8 cellular contexts compared by ENCODE assay signal in the genomic region with DNA sequence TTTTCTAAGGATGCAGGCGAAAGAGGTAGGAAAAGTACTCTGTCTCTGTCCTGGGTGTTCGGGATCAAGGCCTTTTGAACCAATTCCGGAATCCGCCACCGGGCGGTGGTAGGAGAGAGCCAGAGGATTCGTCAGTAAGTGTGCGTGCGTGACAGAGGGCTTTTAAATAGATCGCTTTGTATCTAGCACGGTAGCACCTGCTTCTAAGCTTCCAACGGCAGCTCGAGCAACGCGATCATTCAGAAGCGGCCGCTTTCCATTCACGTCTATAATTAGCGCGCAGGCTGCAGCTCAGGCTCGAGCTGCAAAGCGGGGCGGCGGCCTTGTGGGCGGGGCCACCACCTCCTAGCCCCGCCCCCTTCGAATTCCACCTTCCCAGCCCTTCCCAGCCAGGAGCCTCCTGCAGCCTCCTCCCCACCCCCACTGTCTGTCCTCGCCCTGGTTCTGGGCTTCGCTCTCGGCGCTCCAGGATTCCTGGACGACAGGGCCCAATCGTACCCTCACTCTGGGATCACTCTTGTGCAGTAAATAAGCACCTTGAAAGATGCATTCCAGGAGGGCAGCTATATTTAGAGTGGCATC.
DNase-seq lines count a peak whose midpoint lies in the region; ATAC-seq and TF ChIP-seq lines count a peak whose summit lies in the region.

No MANE protein-coding gene starts in this region.

- CTCF ChIA-PET in HEK293 (lab: Yijun Ruan, JAX) = interaction anchor here (0.7 to 1.0 kb wide), 3 partner anchors 68 to 1206 kb away, joined by 3 read pairs; no protein-coding TSS in a partner anchor

- peak; percentile 49 for TF ChIP-seq CTCF in AG09309 (IDR thresholded peaks at IDR 0.05; ENCODE audit: control insufficient read depth, insufficient read depth, low read depth, low read length, missing control alignments)
- peak; percentile 24; the same call in 1 of the 2 replicates for TF ChIP-seq CTCF in HEK293 (tag by site-specific recombination; IDR thresholded peaks at IDR 0.05)
- no peak for TF ChIP-seq CTCF in GM13976 (IDR thresholded peaks at IDR 0.05; ENCODE audit: borderline replicate concordance, control extremely low read depth, extremely low read depth, insufficient read depth, missing control alignments)

- H3K4me3 ChIP-seq in AG09309 (ENCODE audit: control insufficient read depth, low read depth, low read length) = peak overlapping the region; percentile 49
- H3K4me3 ChIP-seq in HEK293 (ENCODE audit: low read depth, low read length) = peak overlapping the region; percentile 55

- no peaks in the 10 kb centered on the region for H3K4me1 ChIP-seq in HEK293 (ENCODE audit: control insufficient read depth, insufficient read depth, low read length)

- peak; percentile 86 for ATAC-seq in sciatic nerve

- H3K9me3 ChIP-seq in HEK293 (ENCODE audit: control insufficient read depth, insufficient read depth, low read depth, low read length) = no peaks in the 10 kb centered on the region

- intact Hi-C loops in sciatic nerve (cut with DNase I) = loop anchor here (2.0 to 5.0 kb wide), 2 partner anchors 900 to 1205 kb away; no protein-coding TSS in a partner anchor

- POLR2A ChIA-PET in HEK293 (lab: Yijun Ruan, JAX) = interaction anchor here (0.9 to 1.7 kb wide), 2 partner anchors 1202 to 1209 kb away, joined by 3 to 15 read pairs; a partner anchor contains a TSS

- no peak for DNase-seq in AG09309 (ENCODE audit: low read depth)
- peak; percentile 99 for DNase-seq in NCI-H774 (lab: John Stamatoyannopoulos, UW)
- DNase-seq in cerebellar cortex (ENCODE audit: low spot score) = peak; percentile 96
- peak; percentile 76 for DNase-seq in inferior parietal cortex (ENCODE audit: extremely low spot score)
- DNase-seq in sciatic nerve (ENCODE audit: low spot score) = peak; percentile 87
- no peak for DNase-seq in GM13976 (ENCODE audit: low spot score)
- DNase-seq in KG1 (lab: John Stamatoyannopoulos, UW) = no peak

- H3K36me3 ChIP-seq in HEK293 (ENCODE audit: control insufficient read depth in 2 of 2, insufficient read depth in 1 of 2, low read length in 2 of 2) = no peaks in the 10 kb centered on the region

- H3K27ac ChIP-seq in HEK293 (ENCODE audit: extremely low read depth, low read depth, low read length) = no peak overlapping the region; the same call in 1 of the 2 replicates

- in situ Hi-C loops in GM13976 (cut with MboI; ENCODE audit: low sequenced_read_pairs, unreplicated experiment) = no loop called here

TF ChIP-seq in HEK293, 187 proteins besides CTCF, POLR2A, EP300 and RAD21 (continues in another document):
- TF ChIP-seq KLF1 (tag by site-specific recombination; IDR thresholded peaks at IDR 0.05) = no peak
- TF ChIP-seq, protein P1, sequence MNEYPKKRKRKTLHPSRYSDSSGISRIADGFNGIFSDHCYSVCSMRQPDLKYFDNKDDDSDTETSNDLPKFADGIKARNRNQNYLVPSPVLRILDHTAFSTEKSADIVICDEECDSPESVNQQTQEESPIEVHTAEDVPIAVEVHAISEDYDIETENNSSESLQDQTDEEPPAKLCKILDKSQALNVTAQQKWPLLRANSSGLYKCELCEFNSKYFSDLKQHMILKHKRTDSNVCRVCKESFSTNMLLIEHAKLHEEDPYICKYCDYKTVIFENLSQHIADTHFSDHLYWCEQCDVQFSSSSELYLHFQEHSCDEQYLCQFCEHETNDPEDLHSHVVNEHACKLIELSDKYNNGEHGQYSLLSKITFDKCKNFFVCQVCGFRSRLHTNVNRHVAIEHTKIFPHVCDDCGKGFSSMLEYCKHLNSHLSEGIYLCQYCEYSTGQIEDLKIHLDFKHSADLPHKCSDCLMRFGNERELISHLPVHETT (tag by site-specific recombination; IDR thresholded peaks at IDR 0.05) = no peak
- peak; percentile 67 for TF ChIP-seq SP2 (tag by site-specific recombination; IDR thresholded peaks at IDR 0.05)
- TF ChIP-seq YY2 (tag by site-specific recombination; IDR thresholded peaks at IDR 0.05) = no peak
- no peak for TF ChIP-seq ZNF660 (tag by site-specific recombination; IDR thresholded peaks at IDR 0.05)
- no peak for TF ChIP-seq ZNF350 (tag by site-specific recombination; IDR thresholded peaks at IDR 0.05)
- no peak for TF ChIP-seq ZNF223 (tag by site-specific recombination; IDR thresholded peaks at IDR 0.05)
- TF ChIP-seq, protein P2, sequence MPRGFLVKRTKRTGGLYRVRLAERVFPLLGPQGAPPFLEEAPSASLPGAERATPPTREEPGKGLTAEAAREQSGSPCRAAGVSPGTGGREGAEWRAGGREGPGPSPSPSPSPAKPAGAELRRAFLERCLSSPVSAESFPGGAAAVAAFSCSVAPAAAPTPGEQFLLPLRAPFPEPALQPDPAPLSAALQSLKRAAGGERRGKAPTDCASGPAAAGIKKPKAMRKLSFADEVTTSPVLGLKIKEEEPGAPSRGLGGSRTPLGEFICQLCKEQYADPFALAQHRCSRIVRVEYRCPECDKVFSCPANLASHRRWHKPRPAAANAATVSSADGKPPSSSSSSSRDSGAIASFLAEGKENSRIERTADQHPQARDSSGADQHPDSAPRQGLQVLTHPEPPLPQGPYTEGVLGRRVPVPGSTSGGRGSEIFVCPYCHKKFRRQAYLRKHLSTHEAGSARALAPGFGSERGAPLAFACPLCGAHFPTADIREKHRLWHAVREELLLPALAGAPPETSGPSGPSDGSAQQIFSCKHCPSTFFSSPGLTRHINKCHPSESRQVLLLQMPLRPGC (tag by site-specific recombination; IDR thresholded peaks at IDR 0.05) = no peak
- no peak for TF ChIP-seq ZNF274 (IDR thresholded peaks at IDR 0.05; ENCODE audit: low read length)
- no peak for TF ChIP-seq ZNF274 (tag by site-specific recombination; IDR thresholded peaks at IDR 0.05; ENCODE audit: borderline replicate concordance)
- TF ChIP-seq ZNF132 (tag by site-specific recombination; IDR thresholded peaks at IDR 0.05; ENCODE audit: borderline replicate concordance) = no peak
- TF ChIP-seq ZNF157 (tag by site-specific recombination; IDR thresholded peaks at IDR 0.05) = no peak
- peak; percentile 85 for TF ChIP-seq ZNF335 (tag by site-specific recombination; conservative IDR thresholded peaks at IDR 0.05)
- peak; percentile 81 for TF ChIP-seq SP3 (tag by site-specific recombination; IDR thresholded peaks at IDR 0.05)
- no peak for TF ChIP-seq ZNF521 (tag by site-specific recombination; IDR thresholded peaks at IDR 0.05)
- peak; percentile 85 for TF ChIP-seq KLF9 (tag by site-specific recombination; IDR thresholded peaks at IDR 0.05; ENCODE audit: low read depth)
- TF ChIP-seq BCL11A (tag by site-specific recombination; IDR thresholded peaks at IDR 0.05; ENCODE audit: low read depth) = no peak
- TF ChIP-seq ZNF792 (tag by site-specific recombination; IDR thresholded peaks at IDR 0.05) = no peak
- no peak for TF ChIP-seq ZNF707 (tag by site-specific recombination; IDR thresholded peaks at IDR 0.05)
- no peak for TF ChIP-seq ZNF394 (tag by site-specific recombination; IDR thresholded peaks at IDR 0.05; ENCODE audit: borderline replicate concordance)
- no peak for TF ChIP-seq ZNF621 (tag by site-specific recombination; IDR thresholded peaks at IDR 0.05)
- TF ChIP-seq, protein P3, sequence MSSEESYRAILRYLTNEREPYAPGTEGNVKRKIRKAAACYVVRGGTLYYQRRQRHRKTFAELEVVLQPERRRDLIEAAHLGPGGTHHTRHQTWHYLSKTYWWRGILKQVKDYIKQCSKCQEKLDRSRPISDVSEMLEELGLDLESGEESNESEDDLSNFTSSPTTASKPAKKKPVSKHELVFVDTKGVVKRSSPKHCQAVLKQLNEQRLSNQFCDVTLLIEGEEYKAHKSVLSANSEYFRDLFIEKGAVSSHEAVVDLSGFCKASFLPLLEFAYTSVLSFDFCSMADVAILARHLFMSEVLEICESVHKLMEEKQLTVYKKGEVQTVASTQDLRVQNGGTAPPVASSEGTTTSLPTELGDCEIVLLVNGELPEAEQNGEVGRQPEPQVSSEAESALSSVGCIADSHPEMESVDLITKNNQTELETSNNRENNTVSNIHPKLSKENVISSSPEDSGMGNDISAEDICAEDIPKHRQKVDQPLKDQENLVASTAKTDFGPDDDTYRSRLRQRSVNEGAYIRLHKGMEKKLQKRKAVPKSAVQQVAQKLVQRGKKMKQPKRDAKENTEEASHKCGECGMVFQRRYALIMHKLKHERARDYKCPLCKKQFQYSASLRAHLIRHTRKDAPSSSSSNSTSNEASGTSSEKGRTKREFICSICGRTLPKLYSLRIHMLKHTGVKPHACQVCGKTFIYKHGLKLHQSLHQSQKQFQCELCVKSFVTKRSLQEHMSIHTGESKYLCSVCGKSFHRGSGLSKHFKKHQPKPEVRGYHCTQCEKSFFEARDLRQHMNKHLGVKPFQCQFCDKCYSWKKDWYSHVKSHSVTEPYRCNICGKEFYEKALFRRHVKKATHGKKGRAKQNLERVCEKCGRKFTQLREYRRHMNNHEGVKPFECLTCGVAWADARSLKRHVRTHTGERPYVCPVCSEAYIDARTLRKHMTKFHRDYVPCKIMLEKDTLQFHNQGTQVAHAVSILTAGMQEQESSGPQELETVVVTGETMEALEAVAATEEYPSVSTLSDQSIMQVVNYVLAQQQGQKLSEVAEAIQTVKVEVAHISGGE (tag by site-specific recombination; conservative IDR thresholded peaks at IDR 0.05; ENCODE audit: low read depth) = no peak
- no peak for TF ChIP-seq KLF7 (tag by site-specific recombination; IDR thresholded peaks at IDR 0.05; ENCODE audit: borderline replicate concordance)
- TF ChIP-seq SALL2 (tag by site-specific recombination; IDR thresholded peaks at IDR 0.05; ENCODE audit: borderline replicate concordance) = no peak
- TF ChIP-seq, protein P4, sequence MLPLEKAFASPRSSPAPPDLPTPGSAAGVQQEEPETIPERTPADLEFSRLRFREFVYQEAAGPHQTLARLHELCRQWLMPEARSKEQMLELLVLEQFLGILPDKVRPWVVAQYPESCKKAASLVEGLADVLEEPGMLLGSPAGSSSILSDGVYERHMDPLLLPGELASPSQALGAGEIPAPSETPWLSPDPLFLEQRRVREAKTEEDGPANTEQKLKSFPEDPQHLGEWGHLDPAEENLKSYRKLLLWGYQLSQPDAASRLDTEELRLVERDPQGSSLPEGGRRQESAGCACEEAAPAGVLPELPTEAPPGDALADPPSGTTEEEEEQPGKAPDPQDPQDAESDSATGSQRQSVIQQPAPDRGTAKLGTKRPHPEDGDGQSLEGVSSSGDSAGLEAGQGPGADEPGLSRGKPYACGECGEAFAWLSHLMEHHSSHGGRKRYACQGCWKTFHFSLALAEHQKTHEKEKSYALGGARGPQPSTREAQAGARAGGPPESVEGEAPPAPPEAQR (tag by site-specific recombination; IDR thresholded peaks at IDR 0.05) = no peak
- no peak for TF ChIP-seq ZNF23 (tag by site-specific recombination; IDR thresholded peaks at IDR 0.05; ENCODE audit: borderline replicate concordance)
- no peak for TF ChIP-seq ZNF530 (tag by site-specific recombination; IDR thresholded peaks at IDR 0.05; ENCODE audit: low read depth)
- no peak for TF ChIP-seq ZNF391 (tag by site-specific recombination; IDR thresholded peaks at IDR 0.05; ENCODE audit: borderline replicate concordance, low read depth)

Comparison
In these comparisons a context has a peak if more than half of its experiments do, and no peak if none do; other contexts are left out.
1. DNase-seq: peak in NCI-H774 (single experiment), cerebellar cortex (single experiment), inferior parietal cortex (single experiment) and sciatic nerve (single experiment); none in AG09309 (single experiment), GM13976 (single experiment) and KG1 (single experiment).